Comparison of ENCODE assay signal across 1 cellular context in the genomic region with DNA sequence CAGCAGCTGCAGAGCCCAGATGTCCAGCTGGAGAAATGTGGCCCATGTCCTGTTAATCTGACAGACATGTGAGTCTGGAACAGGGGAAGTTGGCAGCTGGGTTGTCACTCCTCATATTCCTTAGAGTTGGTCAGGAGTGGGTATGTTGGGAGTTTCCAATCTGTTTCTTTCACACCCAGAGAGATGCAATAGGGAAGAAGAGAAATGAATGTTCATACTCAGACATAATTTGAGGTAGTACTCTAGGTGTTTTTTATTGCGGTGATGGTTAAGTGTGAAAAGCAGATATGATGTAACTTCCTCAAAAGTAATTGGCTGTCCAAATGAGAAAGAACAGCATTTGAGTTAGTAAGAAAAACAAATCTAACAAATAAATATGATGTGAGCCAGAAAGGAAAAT.
TF ChIP-seq lines count a peak whose summit lies in the region.

No MANE protein-coding gene starts in this region.

TF ChIP-seq in GM12878, 131 proteins besides CTCF, POLR2A, EP300 and RAD21 (continued from another document):
- TF ChIP-seq, protein P1, sequence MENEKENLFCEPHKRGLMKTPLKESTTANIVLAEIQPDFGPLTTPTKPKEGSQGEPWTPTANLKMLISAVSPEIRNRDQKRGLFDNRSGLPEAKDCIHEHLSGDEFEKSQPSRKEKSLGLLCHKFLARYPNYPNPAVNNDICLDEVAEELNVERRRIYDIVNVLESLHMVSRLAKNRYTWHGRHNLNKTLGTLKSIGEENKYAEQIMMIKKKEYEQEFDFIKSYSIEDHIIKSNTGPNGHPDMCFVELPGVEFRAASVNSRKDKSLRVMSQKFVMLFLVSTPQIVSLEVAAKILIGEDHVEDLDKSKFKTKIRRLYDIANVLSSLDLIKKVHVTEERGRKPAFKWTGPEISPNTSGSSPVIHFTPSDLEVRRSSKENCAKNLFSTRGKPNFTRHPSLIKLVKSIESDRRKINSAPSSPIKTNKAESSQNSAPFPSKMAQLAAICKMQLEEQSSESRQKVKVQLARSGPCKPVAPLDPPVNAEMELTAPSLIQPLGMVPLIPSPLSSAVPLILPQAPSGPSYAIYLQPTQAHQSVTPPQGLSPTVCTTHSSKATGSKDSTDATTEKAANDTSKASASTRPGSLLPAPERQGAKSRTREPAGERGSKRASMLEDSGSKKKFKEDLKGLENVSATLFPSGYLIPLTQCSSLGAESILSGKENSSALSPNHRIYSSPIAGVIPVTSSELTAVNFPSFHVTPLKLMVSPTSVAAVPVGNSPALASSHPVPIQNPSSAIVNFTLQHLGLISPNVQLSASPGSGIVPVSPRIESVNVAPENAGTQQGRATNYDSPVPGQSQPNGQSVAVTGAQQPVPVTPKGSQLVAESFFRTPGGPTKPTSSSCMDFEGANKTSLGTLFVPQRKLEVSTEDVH (IDR thresholded peaks at IDR 0.05; ENCODE audit: low read depth, partially characterized antibody) = no peak
- TF ChIP-seq BMI1 (IDR thresholded peaks at IDR 0.05; ENCODE audit: borderline replicate concordance) (peak; percentile 55; the same call in 1 of the 2 replicates), CREB1 (IDR thresholded peaks at IDR 0.05; ENCODE audit: low read depth) (no peak), RCOR1 (conservative IDR thresholded peaks at IDR 0.05; ENCODE audit: low read depth, low read length) (no peak), MTA2 (IDR thresholded peaks at IDR 0.05; ENCODE audit: low read depth) (peak; percentile 88), RUNX3 (IDR thresholded peaks at IDR 0.05; ENCODE audit: low read length) (peak; percentile 47; the same call in 1 of the 2 replicates), EED (IDR thresholded peaks at IDR 0.05; ENCODE audit: low read depth) (0 out of 2 replicates have a peak, but pooled peaks have one; percentile 41), CREM (IDR thresholded peaks at IDR 0.05; ENCODE audit: low read depth) (0 out of 2 replicates have a peak, but pooled peaks have one; percentile 17)
